ENCODE assay signal across 1 cellular context in the genomic region with DNA sequence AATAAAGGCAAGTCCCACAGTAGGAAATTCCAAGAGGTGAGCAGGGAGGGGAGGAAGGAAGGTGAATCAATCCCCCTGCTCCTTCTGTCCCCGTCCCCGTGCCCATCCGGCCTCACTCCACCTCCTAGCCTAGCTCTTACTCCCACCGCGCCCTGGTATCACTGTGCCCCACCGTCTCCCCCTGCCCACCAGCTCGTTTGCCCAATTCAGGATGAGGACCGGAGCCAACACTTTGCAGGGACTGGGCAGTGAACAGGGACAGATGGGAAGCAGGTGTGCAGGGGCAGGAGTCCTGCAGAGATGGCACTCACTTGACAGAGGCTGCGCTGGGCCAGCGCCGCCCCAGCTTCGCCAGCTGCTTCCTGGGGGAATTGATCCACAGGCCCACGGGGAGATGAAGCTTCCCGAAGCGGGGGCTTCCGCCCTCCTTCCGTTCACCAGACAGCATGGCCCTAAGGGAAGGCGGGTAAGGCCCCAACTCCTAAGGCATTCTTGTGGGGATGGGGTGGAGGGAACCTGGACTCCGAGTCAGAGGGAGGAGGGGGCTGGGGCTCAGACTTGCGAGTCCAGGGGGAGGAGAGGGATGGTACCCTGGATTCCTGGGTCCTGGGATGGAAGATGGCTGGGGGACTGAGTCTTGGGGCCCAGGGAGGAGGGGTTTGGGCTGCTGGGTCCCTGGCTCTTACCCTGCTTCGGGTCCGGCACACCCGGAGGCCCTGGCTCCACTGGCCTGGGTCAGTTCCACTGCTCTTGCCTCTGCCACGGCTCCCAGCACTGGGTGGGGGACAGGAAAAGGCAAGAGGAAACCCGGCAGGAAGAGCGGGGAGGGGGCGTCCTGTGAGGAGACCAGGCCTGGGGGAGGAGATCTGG.
TF ChIP-seq lines count a peak whose summit lies in the region.

RASIP1 (minus strand) TSS at position 776 of the 870 bp plus-strand sequence; CDS start at position 448, 328 bp downstream.

TF ChIP-seq in K562, 482 proteins besides CTCF, POLR2A, EP300 and RAD21 (continued from another document):
- TF ChIP-seq PATZ1 (CRISPR knock-in tag; IDR thresholded peaks at IDR 0.05; ENCODE audit: borderline replicate concordance) (no peak), HNRNPLL (IDR thresholded peaks at IDR 0.05; ENCODE audit: low read depth, low read length, poor library complexity, severe bottlenecking) (peak; percentile 14), TBL1XR1 (IDR thresholded peaks at IDR 0.05; ENCODE audit: low read length in 2 of 2) (no peak), NR2F6 (CRISPR knock-in tag; IDR thresholded peaks at IDR 0.05) (no peak), MAZ (CRISPR knock-in tag; conservative IDR thresholded peaks at IDR 0.05 in 1 of 2, IDR thresholded peaks at IDR 0.05 in 1 of 2) (no peak), ZC3H4 (CRISPR knock-in tag; IDR thresholded peaks at IDR 0.05; ENCODE audit: borderline replicate concordance) (0 out of 2 replicates have a peak, but pooled peaks have one; percentile 45), SNAPC5 (CRISPR knock-in tag; IDR thresholded peaks at IDR 0.05) (no peak)
- TF ChIP-seq, protein P1, sequence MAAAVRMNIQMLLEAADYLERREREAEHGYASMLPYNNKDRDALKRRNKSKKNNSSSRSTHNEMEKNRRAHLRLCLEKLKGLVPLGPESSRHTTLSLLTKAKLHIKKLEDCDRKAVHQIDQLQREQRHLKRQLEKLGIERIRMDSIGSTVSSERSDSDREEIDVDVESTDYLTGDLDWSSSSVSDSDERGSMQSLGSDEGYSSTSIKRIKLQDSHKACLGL (CRISPR knock-in tag; IDR thresholded peaks at IDR 0.05; ENCODE audit: borderline replicate concordance, poor library complexity, severe bottlenecking), result no peak
